Comparison of ENCODE assay signal across 8 cellular contexts in genomic region chr6:158703840-158704822, GRCh38. TPM values are rescaled to one million over a fixed set of nuclear protein-coding genes. Genes with fewer than 3 reads are reported as not detected.
DNase-seq lines count a peak whose midpoint lies in the region; TF ChIP-seq lines count a peak whose summit lies in the region.

No MANE protein-coding gene starts in this region.

- POLR2A ChIA-PET in HEK293 (lab: Yijun Ruan, JAX), result interaction anchor here (0.6 kb wide), 1 partner anchor 94 kb away, joined by 5 read pairs; no protein-coding TSS in a partner anchor

- peaks cover 10% of the 10 kb centered on the region; the same call in 1 of the 2 replicates for H3K4me1 ChIP-seq in HEK293 (ENCODE audit: control insufficient read depth, insufficient read depth, low read length)
- peaks cover 15% of the 10 kb centered on the region for H3K4me1 ChIP-seq in MM.1S (ENCODE audit: low read length)
- peaks cover 9 to 28% of the 10 kb centered on the region in 2 donors for H3K4me1 ChIP-seq in ascending aorta
- peaks cover 39% of the 10 kb centered on the region for H3K4me1 ChIP-seq in hepatocyte (ENCODE audit: insufficient read depth)

- intact Hi-C loops in ascending aorta (cut with DNase I), result loop anchor here (1.0 to 2.0 kb wide), 2 partner anchors 269 to 400 kb away; no protein-coding TSS in a partner anchor

- peak; percentile 55 for DNase-seq in MM.1S
- DNase-seq in T-helper 2 cell, result peak; percentile 60 to 74 (median 68)
- peak in 1 of 2 donors; percentile 88 for DNase-seq in ascending aorta (ENCODE audit: low spot score in 2 of 2)
- peak; percentile 90 for DNase-seq in hepatocyte (ENCODE audit: low spot score)
- DNase-seq in retinal pigment epithelial cell (ENCODE audit: low read depth), result no peak
- no peak for DNase-seq in DMS53 treated with DMSO at 0.1 percent for 48 hours (lab: John Stamatoyannopoulos, UW; ENCODE audit: unreplicated experiment)

- peak overlapping the region; percentile 70 for H2AFZ ChIP-seq in MM.1S (ENCODE audit: low read length)
- H2AFZ ChIP-seq in hepatocyte, result peak overlapping the region; percentile 29

- H3K4me2 ChIP-seq in MM.1S (ENCODE audit: low read depth, low read length) (peak overlapping the region; percentile 85), hepatocyte (peak overlapping the region; percentile 72)

- H3K36me3 ChIP-seq in HEK293 (ENCODE audit: control insufficient read depth in 2 of 2, insufficient read depth in 1 of 2, low read length in 2 of 2), result no peaks in the 10 kb centered on the region
- no peaks in the 10 kb centered on the region for H3K36me3 ChIP-seq in MM.1S (replicated peaks; ENCODE audit: insufficient read depth, low read length)
- H3K36me3 ChIP-seq in ascending aorta, result no peaks in the 10 kb centered on the region
- no peaks in the 10 kb centered on the region for H3K36me3 ChIP-seq in hepatocyte (replicated peaks; ENCODE audit: insufficient read depth, low read depth)

- 15% methylated on average over 42 of the region's 42 CpGs for WGBS in hepatocyte (ENCODE audit: low lambda C conversion rate, missing lambda C conversion rate)

- no peaks in the 10 kb centered on the region for H3K79me2 ChIP-seq in MM.1S (ENCODE audit: low read length)
- no peaks in the 10 kb centered on the region for H3K79me2 ChIP-seq in hepatocyte

- CTCF ChIA-PET in HEK293 (lab: Yijun Ruan, JAX), result interaction anchor here (0.5 to 6.3 kb wide), 47 partner anchors 8 to 1951 kb away, joined by 3 to 81 read pairs (median 3); partner anchors contain the start of gene RSPH3

- H3K27me3 ChIP-seq in MM.1S (replicated peaks; ENCODE audit: insufficient read depth, low read length) (no peaks in the 10 kb centered on the region), ascending aorta (no peaks in the 10 kb centered on the region), hepatocyte (no peaks in the 10 kb centered on the region)

- peak overlapping the region; percentile 37; the same call in 1 of the 2 replicates for H3K9ac ChIP-seq in MM.1S (ENCODE audit: low read length)

- H4K20me1 ChIP-seq in MM.1S (ENCODE audit: insufficient read depth, low read length), result no peaks in the 10 kb centered on the region
- H4K20me1 ChIP-seq in hepatocyte (ENCODE audit: insufficient read depth, poor library complexity, severe bottlenecking), result no peaks in the 10 kb centered on the region

- H3K27ac ChIP-seq in HEK293 (ENCODE audit: extremely low read depth, low read depth, low read length), result no peak overlapping the region
- H3K27ac ChIP-seq in MM.1S (ENCODE audit: low read length), result no peak overlapping the region
- H3K27ac ChIP-seq in ascending aorta, result peak overlapping the region; percentile 39 to 47
- peak overlapping the region; percentile 73 for H3K27ac ChIP-seq in hepatocyte

- peak overlapping the region; percentile 41 for H3K4me3 ChIP-seq in HEK293 (ENCODE audit: low read depth, low read length)
- H3K4me3 ChIP-seq in MM.1S (ENCODE audit: low read length), result peak overlapping the region; percentile 55; the same call in 1 of the 2 replicates
- peak overlapping the region; percentile 45 to 61 for H3K4me3 ChIP-seq in ascending aorta
- H3K4me3 ChIP-seq in hepatocyte, result no peak overlapping the region
- peak overlapping the region; percentile 46 for H3K4me3 ChIP-seq in retinal pigment epithelial cell (ENCODE audit: low read length)

- TF ChIP-seq CTCF in GM12873 (IDR thresholded peaks at IDR 0.05; ENCODE audit: insufficient read depth, low read depth, low read length, missing control alignments) (peak; percentile 95), HEK293 (tag by site-specific recombination; IDR thresholded peaks at IDR 0.05) (peak; percentile 99), MM.1S (IDR thresholded peaks at IDR 0.05; ENCODE audit: low read length) (peak; percentile 83), ascending aorta (IDR thresholded peaks at IDR 0.05) (peak; percentile 94 to 100 (median 99)), hepatocyte (IDR thresholded peaks at IDR 0.05; ENCODE audit: poor library complexity) (peak; percentile 100), retinal pigment epithelial cell (conservative IDR thresholded peaks at IDR 0.05; ENCODE audit: low read depth, low read length) (peak; percentile 92)

- H3K9me3 ChIP-seq in HEK293 (ENCODE audit: control insufficient read depth, insufficient read depth, low read depth, low read length) (no peaks in the 10 kb centered on the region), MM.1S (replicated peaks; ENCODE audit: insufficient read depth, low read length) (no peaks in the 10 kb centered on the region), ascending aorta (no peaks in the 10 kb centered on the region), hepatocyte (ENCODE audit: low read depth) (no peaks in the 10 kb centered on the region)

- H3F3A ChIP-seq in MM.1S (ENCODE audit: insufficient read depth, low read length), result no peaks in the 10 kb centered on the region

- H3K9me2 ChIP-seq in MM.1S (replicated peaks; ENCODE audit: insufficient read depth, low read length) (no peaks in the 10 kb centered on the region), hepatocyte (replicated peaks; ENCODE audit: insufficient read depth) (no peaks in the 10 kb centered on the region)

TF ChIP-seq in HEK293, 187 proteins besides CTCF, POLR2A, EP300 and RAD21 (continues in another document):
- TF ChIP-seq ZBTB8A (tag by site-specific recombination; IDR thresholded peaks at IDR 0.05) (peak; percentile 65), ZFHX2 (tag by site-specific recombination; conservative IDR thresholded peaks at IDR 0.05) (0 out of 2 replicates have a peak, but pooled peaks have one; percentile 31), ZNF350 (tag by site-specific recombination; IDR thresholded peaks at IDR 0.05) (no peak), ZFP37 (tag by site-specific recombination; IDR thresholded peaks at IDR 0.05) (peak; percentile 79; the same call in 1 of the 2 replicates), ZNF114 (tag by site-specific recombination; IDR thresholded peaks at IDR 0.05) (no peak), ZNF600 (tag by site-specific recombination; IDR thresholded peaks at IDR 0.05) (peak; percentile 91), GLIS2 (tag by site-specific recombination; IDR thresholded peaks at IDR 0.05) (peak; percentile 92), ZNF837 (tag by site-specific recombination; IDR thresholded peaks at IDR 0.05) (no peak), ZNF521 (tag by site-specific recombination; IDR thresholded peaks at IDR 0.05) (no peak), ZNF184 (tag by site-specific recombination; IDR thresholded peaks at IDR 0.05) (no peak), ZNF529 (tag by site-specific recombination; IDR thresholded peaks at IDR 0.05; ENCODE audit: insufficient replicate concordance) (no peak), ZNF660 (tag by site-specific recombination; IDR thresholded peaks at IDR 0.05) (no peak; the same call in 1 of the 2 replicates), ZNF843 (tag by site-specific recombination; IDR thresholded peaks at IDR 0.05) (peak; percentile 65), ZNF24 (tag by site-specific recombination; IDR thresholded peaks at IDR 0.05) (peak; percentile 59), ZSCAN30 (tag by site-specific recombination; IDR thresholded peaks at IDR 0.05) (peak; percentile 88; the same call in 1 of the 2 replicates), ZNF501 (tag by site-specific recombination; IDR thresholded peaks at IDR 0.05) (no peak; the same call in 1 of the 2 replicates), ZBTB7A (tag by site-specific recombination; IDR thresholded peaks at IDR 0.05; ENCODE audit: low read depth) (0 out of 2 replicates have a peak, but pooled peaks have one; percentile 55), ZNF398 (tag by site-specific recombination; IDR thresholded peaks at IDR 0.05) (no peak), PRDM4 (tag by site-specific recombination; IDR thresholded peaks at IDR 0.05) (peak; percentile 27; the same call in 1 of the 2 replicates), KLF7 (tag by site-specific recombination; IDR thresholded peaks at IDR 0.05; ENCODE audit: borderline replicate concordance) (peak; percentile 83), ZSCAN23 (tag by site-specific recombination; IDR thresholded peaks at IDR 0.05) (0 out of 2 replicates have a peak, but pooled peaks have one; percentile 12), ZNF16 (tag by site-specific recombination; IDR thresholded peaks at IDR 0.05; ENCODE audit: low read depth) (no peak)

RNA-seq across cellular contexts. Expression of gene SYTL3, which starts 54.3 kb away (rescaled TPM):
- total RNA-seq in ascending aorta (4.7 TPM), hepatocyte (1.4 and 1.7 TPM in 2 replicates)
- polyA plus RNA-seq in hepatocyte, result 1.5 and 3.1 TPM in 2 replicates

RNA-seq across cellular contexts. Expression of gene DYNLT1, which starts 59.6 kb away (rescaled TPM):
- total RNA-seq in ascending aorta (5.7 TPM), hepatocyte (81.4 and 82.6 TPM in 2 replicates)
- polyA plus RNA-seq in hepatocyte, result 180 and 219 TPM in 2 replicates

Comparison
In these comparisons a context has a peak if more than half of its experiments do, and no peak if none do; other contexts are left out.
1. H3K27ac ChIP-seq: peak in ascending aorta (2 of 2) and hepatocyte (single experiment); none in HEK293 (single experiment) and MM.1S (single experiment).
2. DNase-seq: peak in MM.1S (single experiment), T-helper 2 cell (5 of 5) and hepatocyte (single experiment); none in retinal pigment epithelial cell (single experiment) and DMS53 treated with DMSO at 0.1 percent for 48 hours (single experiment).
3. RNA of gene DYNLT1, which starts 59.6 kb away (total RNA-seq): 81.4 to 82.6 TPM in hepatocyte; 5.7 TPM in ascending aorta (single experiment); every median in the first group is over 10 times any median in the second.
4. Peak in every context shown above with its lines, with median percentiles within 50 percentile points of each other: CTCF ChIP-seq.